8 cellular contexts compared by ENCODE assay signal in genomic region chr10:51832652-51833383, GRCh38.
DNase-seq lines count a peak whose midpoint lies in the region; ATAC-seq and TF ChIP-seq lines count a peak whose summit lies in the region.

No MANE protein-coding gene starts in this region.

- H3K9me3 ChIP-seq in left ventricle myocardium inferior (replicated peaks) (peaks cover 22% of the 10 kb centered on the region), hepatocyte (ENCODE audit: low read depth) (no peaks in the 10 kb centered on the region)

- intact Hi-C loops in left ventricle myocardium inferior (cut with micrococcal nuclease), result no loop called here

- H2AFZ ChIP-seq in hepatocyte, result no peak overlapping the region

- H3K9me2 ChIP-seq in hepatocyte (replicated peaks; ENCODE audit: insufficient read depth), result no peaks in the 10 kb centered on the region

- H3K4me2 ChIP-seq in hepatocyte, result no peak overlapping the region

- no peak overlapping the region for H3K4me3 ChIP-seq in left ventricle myocardium inferior
- no peak overlapping the region for H3K4me3 ChIP-seq in hepatocyte

- 85% methylated on average over 7 of the region's 7 CpGs for WGBS in hepatocyte (ENCODE audit: low lambda C conversion rate, missing lambda C conversion rate)

- no peak for TF ChIP-seq CTCF in left ventricle myocardium inferior (IDR thresholded peaks at IDR 0.05; ENCODE audit: borderline replicate concordance)
- TF ChIP-seq CTCF in hepatocyte (IDR thresholded peaks at IDR 0.05; ENCODE audit: poor library complexity), result no peak

- H3K4me1 ChIP-seq in left ventricle myocardium inferior (no peaks in the 10 kb centered on the region), hepatocyte (ENCODE audit: insufficient read depth) (no peaks in the 10 kb centered on the region)

- H4K20me1 ChIP-seq in hepatocyte (ENCODE audit: insufficient read depth, poor library complexity, severe bottlenecking), result no peaks in the 10 kb centered on the region

- DNase-seq in T1000 (lab: John Stamatoyannopoulos, UW), result peak; percentile 2
- DNase-seq in kidney glomerular epithelial cell (lab: John Stamatoyannopoulos, UW), result peak; percentile 52
- no peak for DNase-seq in GM19240 (ENCODE audit: insufficient read length, low spot score)
- no peak for DNase-seq in left ventricle myocardium inferior
- DNase-seq in DMS79 treated with DMSO at 0.1 percent for 48 hours (lab: John Stamatoyannopoulos, UW), result no peak
- DNase-seq in hepatocyte (ENCODE audit: low spot score), result no peak

- H3K27me3 ChIP-seq in left ventricle myocardium inferior (ENCODE audit: low read depth), result no peaks in the 10 kb centered on the region
- no peaks in the 10 kb centered on the region for H3K27me3 ChIP-seq in hepatocyte

- H3K79me2 ChIP-seq in hepatocyte, result no peaks in the 10 kb centered on the region

- H3K36me3 ChIP-seq in left ventricle myocardium inferior, result no peaks in the 10 kb centered on the region
- no peaks in the 10 kb centered on the region for H3K36me3 ChIP-seq in hepatocyte (replicated peaks; ENCODE audit: insufficient read depth, low read depth)

- ATAC-seq in GM18499 (IDR thresholded peaks at IDR 0.05; ENCODE audit: insufficient read depth, unreplicated experiment) (peak; percentile 89), HG02798 (IDR thresholded peaks at IDR 0.05; ENCODE audit: poor library complexity, unreplicated experiment) (peak; percentile 81)

- H3K27ac ChIP-seq in left ventricle myocardium inferior (replicated peaks), result no peak overlapping the region
- H3K27ac ChIP-seq in hepatocyte, result no peak overlapping the region

Comparison
In these comparisons a context has a peak if more than half of its experiments do, and no peak if none do; other contexts are left out.
1. DNase-seq: peak in T1000 (single experiment) and kidney glomerular epithelial cell (single experiment); none in GM19240 (single experiment), left ventricle myocardium inferior (single experiment), DMS79 treated with DMSO at 0.1 percent for 48 hours (single experiment) and hepatocyte (single experiment).